Comparison of ENCODE assay signal across 1 cellular context in the genomic region with DNA sequence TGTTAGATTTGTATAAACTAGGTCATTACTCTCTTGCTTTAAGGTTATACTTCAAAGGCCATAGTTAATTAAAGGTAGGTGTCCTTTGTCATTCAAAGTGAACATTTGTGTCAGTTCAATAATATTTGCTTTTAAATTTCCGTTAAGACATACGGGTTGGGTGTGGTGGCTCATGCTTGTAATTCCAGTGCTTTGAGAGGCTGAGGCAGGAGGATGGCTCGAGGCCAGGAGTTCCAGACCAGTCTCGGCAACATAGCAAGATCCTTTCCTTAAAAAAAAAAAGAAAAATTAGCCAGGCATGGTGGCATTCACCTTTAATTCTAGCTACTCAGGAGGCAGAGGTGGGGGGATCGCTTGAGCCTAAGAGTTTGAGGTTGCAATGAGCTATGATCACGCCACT.
TF ChIP-seq lines count a peak whose summit lies in the region.

No MANE protein-coding gene starts in this region.

TF ChIP-seq in SK-N-SH, 30 proteins besides CTCF, POLR2A, EP300 and RAD21 (continued from another document):
- TF ChIP-seq, protein P1, sequence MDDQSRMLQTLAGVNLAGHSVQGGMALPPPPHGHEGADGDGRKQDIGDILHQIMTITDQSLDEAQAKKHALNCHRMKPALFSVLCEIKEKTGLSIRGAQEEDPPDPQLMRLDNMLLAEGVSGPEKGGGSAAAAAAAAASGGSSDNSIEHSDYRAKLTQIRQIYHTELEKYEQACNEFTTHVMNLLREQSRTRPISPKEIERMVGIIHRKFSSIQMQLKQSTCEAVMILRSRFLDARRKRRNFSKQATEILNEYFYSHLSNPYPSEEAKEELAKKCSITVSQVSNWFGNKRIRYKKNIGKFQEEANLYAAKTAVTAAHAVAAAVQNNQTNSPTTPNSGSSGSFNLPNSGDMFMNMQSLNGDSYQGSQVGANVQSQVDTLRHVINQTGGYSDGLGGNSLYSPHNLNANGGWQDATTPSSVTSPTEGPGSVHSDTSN (IDR thresholded peaks at IDR 0.05): no peak
- TF ChIP-seq SIN3A (IDR thresholded peaks at IDR 0.05; ENCODE audit: borderline replicate concordance, low read depth, low read length) (no peak), FOXM1 (IDR thresholded peaks at IDR 0.05; ENCODE audit: low read depth) (no peak), CHD2 (IDR thresholded peaks at IDR 0.05; ENCODE audit: low read length, partially characterized antibody) (no peak)
